ENCODE assay signal across 1 cellular context in genomic region chr4:185344743-185345538, GRCh38.
TF ChIP-seq lines count a peak whose summit lies in the region.

No MANE protein-coding gene starts in this region.

TF ChIP-seq in GM12878, 131 proteins besides CTCF, POLR2A, EP300 and RAD21 (continued from another document and continues in another):
- TF ChIP-seq, protein P1, sequence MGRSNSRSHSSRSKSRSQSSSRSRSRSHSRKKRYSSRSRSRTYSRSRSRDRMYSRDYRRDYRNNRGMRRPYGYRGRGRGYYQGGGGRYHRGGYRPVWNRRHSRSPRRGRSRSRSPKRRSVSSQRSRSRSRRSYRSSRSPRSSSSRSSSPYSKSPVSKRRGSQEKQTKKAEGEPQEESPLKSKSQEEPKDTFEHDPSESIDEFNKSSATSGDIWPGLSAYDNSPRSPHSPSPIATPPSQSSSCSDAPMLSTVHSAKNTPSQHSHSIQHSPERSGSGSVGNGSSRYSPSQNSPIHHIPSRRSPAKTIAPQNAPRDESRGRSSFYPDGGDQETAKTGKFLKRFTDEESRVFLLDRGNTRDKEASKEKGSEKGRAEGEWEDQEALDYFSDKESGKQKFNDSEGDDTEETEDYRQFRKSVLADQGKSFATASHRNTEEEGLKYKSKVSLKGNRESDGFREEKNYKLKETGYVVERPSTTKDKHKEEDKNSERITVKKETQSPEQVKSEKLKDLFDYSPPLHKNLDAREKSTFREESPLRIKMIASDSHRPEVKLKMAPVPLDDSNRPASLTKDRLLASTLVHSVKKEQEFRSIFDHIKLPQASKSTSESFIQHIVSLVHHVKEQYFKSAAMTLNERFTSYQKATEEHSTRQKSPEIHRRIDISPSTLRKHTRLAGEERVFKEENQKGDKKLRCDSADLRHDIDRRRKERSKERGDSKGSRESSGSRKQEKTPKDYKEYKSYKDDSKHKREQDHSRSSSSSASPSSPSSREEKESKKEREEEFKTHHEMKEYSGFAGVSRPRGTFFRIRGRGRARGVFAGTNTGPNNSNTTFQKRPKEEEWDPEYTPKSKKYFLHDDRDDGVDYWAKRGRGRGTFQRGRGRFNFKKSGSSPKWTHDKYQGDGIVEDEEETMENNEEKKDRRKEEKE (IDR thresholded peaks at IDR 0.05), result no peak
- TF ChIP-seq SRF (IDR thresholded peaks at IDR 0.05; ENCODE audit: low read depth in 2 of 2, low read length in 2 of 2), result peak; percentile 73 to 93
- TF ChIP-seq, protein P2, sequence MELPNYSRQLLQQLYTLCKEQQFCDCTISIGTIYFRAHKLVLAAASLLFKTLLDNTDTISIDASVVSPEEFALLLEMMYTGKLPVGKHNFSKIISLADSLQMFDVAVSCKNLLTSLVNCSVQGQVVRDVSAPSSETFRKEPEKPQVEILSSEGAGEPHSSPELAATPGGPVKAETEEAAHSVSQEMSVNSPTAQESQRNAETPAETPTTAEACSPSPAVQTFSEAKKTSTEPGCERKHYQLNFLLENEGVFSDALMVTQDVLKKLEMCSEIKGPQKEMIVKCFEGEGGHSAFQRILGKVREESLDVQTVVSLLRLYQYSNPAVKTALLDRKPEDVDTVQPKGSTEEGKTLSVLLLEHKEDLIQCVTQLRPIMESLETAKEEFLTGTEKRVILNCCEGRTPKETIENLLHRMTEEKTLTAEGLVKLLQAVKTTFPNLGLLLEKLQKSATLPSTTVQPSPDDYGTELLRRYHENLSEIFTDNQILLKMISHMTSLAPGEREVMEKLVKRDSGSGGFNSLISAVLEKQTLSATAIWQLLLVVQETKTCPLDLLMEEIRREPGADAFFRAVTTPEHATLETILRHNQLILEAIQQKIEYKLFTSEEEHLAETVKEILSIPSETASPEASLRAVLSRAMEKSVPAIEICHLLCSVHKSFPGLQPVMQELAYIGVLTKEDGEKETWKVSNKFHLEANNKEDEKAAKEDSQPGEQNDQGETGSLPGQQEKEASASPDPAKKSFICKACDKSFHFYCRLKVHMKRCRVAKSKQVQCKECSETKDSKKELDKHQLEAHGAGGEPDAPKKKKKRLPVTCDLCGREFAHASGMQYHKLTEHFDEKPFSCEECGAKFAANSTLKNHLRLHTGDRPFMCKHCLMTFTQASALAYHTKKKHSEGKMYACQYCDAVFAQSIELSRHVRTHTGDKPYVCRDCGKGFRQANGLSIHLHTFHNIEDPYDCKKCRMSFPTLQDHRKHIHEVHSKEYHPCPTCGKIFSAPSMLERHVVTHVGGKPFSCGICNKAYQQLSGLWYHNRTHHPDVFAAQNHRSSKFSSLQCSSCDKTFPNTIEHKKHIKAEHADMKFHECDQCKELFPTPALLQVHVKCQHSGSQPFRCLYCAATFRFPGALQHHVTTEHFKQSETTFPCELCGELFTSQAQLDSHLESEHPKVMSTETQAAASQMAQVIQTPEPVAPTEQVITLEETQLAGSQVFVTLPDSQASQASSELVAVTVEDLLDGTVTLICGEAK (IDR thresholded peaks at IDR 0.05; ENCODE audit: borderline replicate concordance), result no peak
- no peak for TF ChIP-seq ZZZ3 (IDR thresholded peaks at IDR 0.05; ENCODE audit: control insufficient read depth, insufficient read length, low read depth)
- no peak for TF ChIP-seq IRF3 (IDR thresholded peaks at IDR 0.05)
- TF ChIP-seq, protein P3, sequence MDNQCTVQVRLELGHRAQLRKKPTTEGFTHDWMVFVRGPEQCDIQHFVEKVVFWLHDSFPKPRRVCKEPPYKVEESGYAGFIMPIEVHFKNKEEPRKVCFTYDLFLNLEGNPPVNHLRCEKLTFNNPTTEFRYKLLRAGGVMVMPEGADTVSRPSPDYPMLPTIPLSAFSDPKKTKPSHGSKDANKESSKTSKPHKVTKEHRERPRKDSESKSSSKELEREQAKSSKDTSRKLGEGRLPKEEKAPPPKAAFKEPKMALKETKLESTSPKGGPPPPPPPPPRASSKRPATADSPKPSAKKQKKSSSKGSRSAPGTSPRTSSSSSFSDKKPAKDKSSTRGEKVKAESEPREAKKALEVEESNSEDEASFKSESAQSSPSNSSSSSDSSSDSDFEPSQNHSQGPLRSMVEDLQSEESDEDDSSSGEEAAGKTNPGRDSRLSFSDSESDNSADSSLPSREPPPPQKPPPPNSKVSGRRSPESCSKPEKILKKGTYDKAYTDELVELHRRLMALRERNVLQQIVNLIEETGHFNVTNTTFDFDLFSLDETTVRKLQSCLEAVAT (IDR thresholded peaks at IDR 0.05), result no peak
- no peak for TF ChIP-seq ZNF217 (IDR thresholded peaks at IDR 0.05)
- TF ChIP-seq ZNF274 (IDR thresholded peaks at IDR 0.05; ENCODE audit: insufficient read depth, insufficient read length), result no peak
- TF ChIP-seq, protein P4, sequence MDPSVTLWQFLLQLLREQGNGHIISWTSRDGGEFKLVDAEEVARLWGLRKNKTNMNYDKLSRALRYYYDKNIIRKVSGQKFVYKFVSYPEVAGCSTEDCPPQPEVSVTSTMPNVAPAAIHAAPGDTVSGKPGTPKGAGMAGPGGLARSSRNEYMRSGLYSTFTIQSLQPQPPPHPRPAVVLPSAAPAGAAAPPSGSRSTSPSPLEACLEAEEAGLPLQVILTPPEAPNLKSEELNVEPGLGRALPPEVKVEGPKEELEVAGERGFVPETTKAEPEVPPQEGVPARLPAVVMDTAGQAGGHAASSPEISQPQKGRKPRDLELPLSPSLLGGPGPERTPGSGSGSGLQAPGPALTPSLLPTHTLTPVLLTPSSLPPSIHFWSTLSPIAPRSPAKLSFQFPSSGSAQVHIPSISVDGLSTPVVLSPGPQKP (IDR thresholded peaks at IDR 0.05; ENCODE audit: low read depth, low read length), result peak; percentile 76
- TF ChIP-seq MTA3 (IDR thresholded peaks at IDR 0.05; ENCODE audit: borderline replicate concordance, low read length), result peak; percentile 38; the same call in 1 of the 2 replicates
- TF ChIP-seq TCF7 (IDR thresholded peaks at IDR 0.05; ENCODE audit: borderline replicate concordance), result peak; percentile 22; the same call in 1 of the 2 replicates
- TF ChIP-seq POU2F2 (IDR thresholded peaks at IDR 0.05; ENCODE audit: borderline replicate concordance, low read depth, low read length), result no peak
- peak; percentile 4 for TF ChIP-seq CREM (IDR thresholded peaks at IDR 0.05; ENCODE audit: low read depth)
- TF ChIP-seq WRNIP1 (IDR thresholded peaks at IDR 0.05; ENCODE audit: borderline replicate concordance, low read depth, low read length), result no peak
- peak; percentile 22; the same call in 1 of the 2 replicates for TF ChIP-seq PAX5 (IDR thresholded peaks at IDR 0.05; ENCODE audit: borderline replicate concordance, low read depth, low read length)
- peak in 1 of 2 experiments; percentile 97; a peak in 2 of 4 replicates for TF ChIP-seq ETV6 (conservative IDR thresholded peaks at IDR 0.05 in 1 of 2, IDR thresholded peaks at IDR 0.05 in 1 of 2; ENCODE audit: borderline replicate concordance in 1 of 2, low read depth in 1 of 2)
- TF ChIP-seq SPI1 (IDR thresholded peaks at IDR 0.05; ENCODE audit: borderline replicate concordance, insufficient read depth, low read depth, low read length), result peak; percentile 36; the same call in 1 of the 2 replicates
- peak; percentile 11; the same call in 1 of the 2 replicates for TF ChIP-seq PKNOX1 (IDR thresholded peaks at IDR 0.05)
- no peak for TF ChIP-seq ZNF207 (IDR thresholded peaks at IDR 0.05; ENCODE audit: borderline replicate concordance)
- TF ChIP-seq TARDBP (IDR thresholded peaks at IDR 0.05; ENCODE audit: borderline replicate concordance), result no peak
- peak; percentile 42 for TF ChIP-seq POLR2AphosphoS5 (IDR thresholded peaks at IDR 0.05; ENCODE audit: low read length)
- 0 out of 2 replicates have a peak, but pooled peaks have one; percentile 41 for TF ChIP-seq TCF12 (IDR thresholded peaks at IDR 0.05; ENCODE audit: low read depth, low read length)
- no peak for TF ChIP-seq ZSCAN29 (IDR thresholded peaks at IDR 0.05)
- TF ChIP-seq, protein P5, sequence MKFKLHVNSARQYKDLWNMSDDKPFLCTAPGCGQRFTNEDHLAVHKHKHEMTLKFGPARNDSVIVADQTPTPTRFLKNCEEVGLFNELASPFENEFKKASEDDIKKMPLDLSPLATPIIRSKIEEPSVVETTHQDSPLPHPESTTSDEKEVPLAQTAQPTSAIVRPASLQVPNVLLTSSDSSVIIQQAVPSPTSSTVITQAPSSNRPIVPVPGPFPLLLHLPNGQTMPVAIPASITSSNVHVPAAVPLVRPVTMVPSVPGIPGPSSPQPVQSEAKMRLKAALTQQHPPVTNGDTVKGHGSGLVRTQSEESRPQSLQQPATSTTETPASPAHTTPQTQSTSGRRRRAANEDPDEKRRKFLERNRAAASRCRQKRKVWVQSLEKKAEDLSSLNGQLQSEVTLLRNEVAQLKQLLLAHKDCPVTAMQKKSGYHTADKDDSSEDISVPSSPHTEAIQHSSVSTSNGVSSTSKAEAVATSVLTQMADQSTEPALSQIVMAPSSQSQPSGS (IDR thresholded peaks at IDR 0.05; ENCODE audit: low read length), result peak; percentile 93
- peak; percentile 45; the same call in 1 of the 2 replicates for TF ChIP-seq RUNX3 (IDR thresholded peaks at IDR 0.05; ENCODE audit: low read length)
- no peak for TF ChIP-seq RB1 (IDR thresholded peaks at IDR 0.05; ENCODE audit: borderline replicate concordance)
- TF ChIP-seq EGR1 (IDR thresholded peaks at IDR 0.05; ENCODE audit: borderline replicate concordance in 1 of 2, low read depth in 2 of 2, low read length in 2 of 2), result 0 out of 3 replicates have a peak, but pooled peaks of 1 of the 2 experiments have one; percentile 15
- no peak for TF ChIP-seq RELA (IDR thresholded peaks at IDR 0.05; ENCODE audit: borderline replicate concordance, partially characterized antibody)
- TF ChIP-seq IKZF2 (IDR thresholded peaks at IDR 0.05), result peak; percentile 69 to 73
- TF ChIP-seq, protein P6, sequence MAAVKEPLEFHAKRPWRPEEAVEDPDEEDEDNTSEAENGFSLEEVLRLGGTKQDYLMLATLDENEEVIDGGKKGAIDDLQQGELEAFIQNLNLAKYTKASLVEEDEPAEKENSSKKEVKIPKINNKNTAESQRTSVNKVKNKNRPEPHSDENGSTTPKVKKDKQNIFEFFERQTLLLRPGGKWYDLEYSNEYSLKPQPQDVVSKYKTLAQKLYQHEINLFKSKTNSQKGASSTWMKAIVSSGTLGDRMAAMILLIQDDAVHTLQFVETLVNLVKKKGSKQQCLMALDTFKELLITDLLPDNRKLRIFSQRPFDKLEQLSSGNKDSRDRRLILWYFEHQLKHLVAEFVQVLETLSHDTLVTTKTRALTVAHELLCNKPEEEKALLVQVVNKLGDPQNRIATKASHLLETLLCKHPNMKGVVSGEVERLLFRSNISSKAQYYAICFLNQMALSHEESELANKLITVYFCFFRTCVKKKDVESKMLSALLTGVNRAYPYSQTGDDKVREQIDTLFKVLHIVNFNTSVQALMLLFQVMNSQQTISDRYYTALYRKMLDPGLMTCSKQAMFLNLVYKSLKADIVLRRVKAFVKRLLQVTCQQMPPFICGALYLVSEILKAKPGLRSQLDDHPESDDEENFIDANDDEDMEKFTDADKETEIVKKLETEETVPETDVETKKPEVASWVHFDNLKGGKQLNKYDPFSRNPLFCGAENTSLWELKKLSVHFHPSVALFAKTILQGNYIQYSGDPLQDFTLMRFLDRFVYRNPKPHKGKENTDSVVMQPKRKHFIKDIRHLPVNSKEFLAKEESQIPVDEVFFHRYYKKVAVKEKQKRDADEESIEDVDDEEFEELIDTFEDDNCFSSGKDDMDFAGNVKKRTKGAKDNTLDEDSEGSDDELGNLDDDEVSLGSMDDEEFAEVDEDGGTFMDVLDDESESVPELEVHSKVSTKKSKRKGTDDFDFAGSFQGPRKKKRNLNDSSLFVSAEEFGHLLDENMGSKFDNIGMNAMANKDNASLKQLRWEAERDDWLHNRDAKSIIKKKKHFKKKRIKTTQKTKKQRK (IDR thresholded peaks at IDR 0.05; ENCODE audit: low read depth, low read length), result no peak
- TF ChIP-seq BHLHE40 (IDR thresholded peaks at IDR 0.05; ENCODE audit: borderline replicate concordance in 1 of 2, low read depth in 2 of 2, low read length in 1 of 2), result peak in 1 of 2 experiments; percentile 5; a peak in 1 of 4 replicates
- no peak for TF ChIP-seq CHD4 (IDR thresholded peaks at IDR 0.05)
- TF ChIP-seq FOXM1 (IDR thresholded peaks at IDR 0.05; ENCODE audit: low read depth, low read length), result peak; percentile 78; the same call in 1 of the 2 replicates
- TF ChIP-seq MEF2A (IDR thresholded peaks at IDR 0.05; ENCODE audit: insufficient read depth, low read depth, low read length), result peak; percentile 74; the same call in 1 of the 2 replicates
- TF ChIP-seq CREB1 (IDR thresholded peaks at IDR 0.05; ENCODE audit: low read depth), result no peak
- TF ChIP-seq BCL3 (IDR thresholded peaks at IDR 0.05; ENCODE audit: borderline replicate concordance, insufficient read depth, low read depth, low read length, poor library complexity, severe bottlenecking), result peak; percentile 92
- TF ChIP-seq ATF7 (IDR thresholded peaks at IDR 0.05; ENCODE audit: low read depth), result no peak
- no peak for TF ChIP-seq CEBPB (IDR thresholded peaks at IDR 0.05; ENCODE audit: borderline replicate concordance in 1 of 2, low read depth in 2 of 2, low read length in 2 of 2)
- no peak for TF ChIP-seq NFXL1 (IDR thresholded peaks at IDR 0.05; ENCODE audit: borderline replicate concordance)
